9 cellular contexts compared by ENCODE assay signal in the genomic region with DNA sequence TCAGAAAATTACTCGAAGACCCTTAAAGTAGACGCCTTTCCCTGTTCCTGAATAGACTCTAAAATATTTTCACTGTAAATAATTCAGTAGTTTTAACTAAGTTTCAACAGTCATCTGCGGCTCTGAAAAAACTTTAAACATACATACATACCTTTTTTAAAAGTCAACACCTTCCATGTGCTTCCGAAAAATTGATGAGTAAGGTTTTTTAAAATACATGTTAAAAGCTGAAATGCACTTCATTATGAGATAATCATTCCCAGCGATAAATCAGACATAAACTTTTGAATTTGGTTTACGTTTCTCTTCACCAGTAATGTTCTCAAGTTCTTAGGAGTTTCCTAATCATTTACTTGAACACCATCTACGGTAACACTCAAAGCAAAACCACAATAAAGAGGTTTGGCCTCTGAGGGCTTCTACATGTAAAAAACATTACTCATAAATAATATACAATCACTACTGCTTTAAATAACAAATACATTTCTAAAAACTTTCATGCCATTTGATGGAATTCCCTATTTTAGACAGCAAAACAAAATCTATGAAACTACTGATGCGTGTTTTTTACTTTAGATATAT. TPM values are rescaled to one million over a fixed set of nuclear protein-coding genes. Genes with fewer than 3 reads are reported as not detected.
DNase-seq lines count a peak whose midpoint lies in the region; ATAC-seq and FAIRE-seq lines count a peak whose summit lies in the region.
"Had no signal": no experiment of that assay in that cellular context is flagged by ENCODE, and none has a peak within 500 bp of the region (broad histone marks: within the 10 kb centered on the region; RNA-seq: fewer than 3 reads in every experiment).

No MANE protein-coding gene starts in this region.

- peaks cover 25% of the 10 kb centered on the region for H3K4me1 ChIP-seq in ACC112 (ENCODE audit: control insufficient read depth, insufficient read depth, low read length, unreplicated experiment)

- peak overlapping the region; percentile 100 for H3K4me3 Mint-ChIP-seq in activated T-helper 1 cell treated with anti-CD3 and anti-CD28 coated beads, Interleukin-12 subunit alpha, Interleukin-12 subunit beta, Interleukin-2, Interleukin-4 antibody, amounts not matched to agents 30 ng/mL and 10 ng/mL and 1 ng/mL, durations not matched to agents 14 hours and 24 hours and 36 hours

- H3K36me3 ChIP-seq in ACC112 (ENCODE audit: insufficient read depth, low read length) = no peaks in the 10 kb centered on the region

- no peaks in the 10 kb centered on the region for H3K9me3 Mint-ChIP-seq in activated T-helper 1 cell treated with anti-CD3 and anti-CD28 coated beads, Interleukin-12 subunit alpha, Interleukin-12 subunit beta, Interleukin-2, Interleukin-4 antibody, amounts not matched to agents 30 ng/mL and 10 ng/mL and 1 ng/mL, durations not matched to agents 14 hours and 24 hours and 36 hours

- H3K27ac Mint-ChIP-seq in activated T-helper 1 cell treated with anti-CD3 and anti-CD28 coated beads, Interleukin-12 subunit alpha, Interleukin-12 subunit beta, Interleukin-2, Interleukin-4 antibody, amounts not matched to agents 30 ng/mL and 10 ng/mL and 1 ng/mL, durations not matched to agents 14 hours and 24 hours and 36 hours = peak overlapping the region; percentile 98

- DNase-seq in H4 (ENCODE audit: low spot score) = peak; percentile 3
- no peak for DNase-seq in activated T-helper 1 cell treated with anti-CD3 and anti-CD28 coated beads, Interleukin-12 subunit alpha, Interleukin-12 subunit beta, Interleukin-2, Interleukin-4 antibody, amounts not matched to agents 30 ng/mL and 10 ng/mL and 1 ng/mL, durations not matched to agents 14 hours and 24 hours and 36 hours (ENCODE audit: low spot score)
- no peak for DNase-seq in left lobe of liver (ENCODE audit: low spot score)
- no peak for DNase-seq in cerebellar cortex (ENCODE audit: low spot score)
- no peak for DNase-seq in NCI-H510A (lab: John Stamatoyannopoulos, UW)
- DNase-seq: stomach had no signal

- no peak overlapping the region for H2AFZ ChIP-seq in ACC112 (ENCODE audit: low read length, unreplicated experiment)

- intact Hi-C loops in activated T-helper 1 cell treated with anti-CD3 and anti-CD28 coated beads, Interleukin-12 subunit alpha, Interleukin-12 subunit beta, Interleukin-2, Interleukin-4 antibody, amounts not matched to agents 30 ng/mL and 10 ng/mL and 1 ng/mL, durations not matched to agents 14 hours and 24 hours and 36 hours (cut with micrococcal nuclease) = loop anchor here (1.0 to 5.0 kb wide), 11 partner anchors 18 to 717 kb away; a partner anchor contains a TSS

- ATAC-seq in left lobe of liver (no peak), HG02884 (IDR thresholded peaks at IDR 0.05; ENCODE audit: unreplicated experiment) (no peak)

- no peaks in the 10 kb centered on the region for H3K27me3 Mint-ChIP-seq in activated T-helper 1 cell treated with anti-CD3 and anti-CD28 coated beads, Interleukin-12 subunit alpha, Interleukin-12 subunit beta, Interleukin-2, Interleukin-4 antibody, amounts not matched to agents 30 ng/mL and 10 ng/mL and 1 ng/mL, durations not matched to agents 14 hours and 24 hours and 36 hours (ENCODE audit: insufficient read depth)

- peaks cover 69% of the 10 kb centered on the region for H3K79me2 ChIP-seq in ACC112 (ENCODE audit: control insufficient read depth, insufficient read depth, low read length, unreplicated experiment)

- peaks cover 53% of the 10 kb centered on the region for H3K36me3 Mint-ChIP-seq in activated T-helper 1 cell treated with anti-CD3 and anti-CD28 coated beads, Interleukin-12 subunit alpha, Interleukin-12 subunit beta, Interleukin-2, Interleukin-4 antibody, amounts not matched to agents 30 ng/mL and 10 ng/mL and 1 ng/mL, durations not matched to agents 14 hours and 24 hours and 36 hours (ENCODE audit: low read depth)

- no peak overlapping the region for H3K27ac ChIP-seq in ACC112 (ENCODE audit: low read depth, low read length)

- no peaks in the 10 kb centered on the region for H3K27me3 ChIP-seq in ACC112 (ENCODE audit: insufficient read depth, low read length)
- H3K27me3 ChIP-seq: stomach had no signal

- H3K4me3 ChIP-seq in ACC112 (ENCODE audit: low read depth, low read length) = peak overlapping the region; percentile 90

- FAIRE-seq in islet of Langerhans (lab: Jason Lieb, UNC) = peak; percentile 47

- H3K4me1 Mint-ChIP-seq in activated T-helper 1 cell treated with anti-CD3 and anti-CD28 coated beads, Interleukin-12 subunit alpha, Interleukin-12 subunit beta, Interleukin-2, Interleukin-4 antibody, amounts not matched to agents 30 ng/mL and 10 ng/mL and 1 ng/mL, durations not matched to agents 14 hours and 24 hours and 36 hours (ENCODE audit: low read depth) = peaks cover 64% of the 10 kb centered on the region

RNA-seq across cellular contexts. Expression of a gene that starts 1.7 kb away (rescaled TPM):
- total RNA-seq in H4 (2014; rRNA removed; shearing (Covaris generic)) = 4.4 and 6.1 TPM in 2 replicates
- total RNA-seq in activated T-helper 1 cell treated with anti-CD3 and anti-CD28 coated beads, Interleukin-12 subunit alpha, Interleukin-12 subunit beta, Interleukin-2, Interleukin-4 antibody, amounts not matched to agents 30 ng/mL and 10 ng/mL and 1 ng/mL, durations not matched to agents 14 hours and 24 hours and 36 hours = 62.5 and 64.0 TPM in 2 replicates
- total RNA-seq in left lobe of liver = 4.8 TPM
